Comparison of ENCODE assay signal across 13 cellular contexts in genomic region chr1:10380594-10381275, GRCh38.
A peak's percentile ranks its signal among the peaks of the same experiment; 100 is the strongest.
DNase-seq lines count a peak whose midpoint lies in the region; ATAC-seq and TF ChIP-seq lines count a peak whose summit lies in the region.
"Had no signal": no experiment of that assay in that cellular context is flagged by ENCODE, and none has a peak within 500 bp of the region (broad histone marks: within the 10 kb centered on the region; RNA-seq: fewer than 3 reads in every experiment).

No MANE protein-coding gene starts in this region.

- peak overlapping the region; percentile 72 for H3K27ac ChIP-seq in ACC112 (ENCODE audit: low read depth, low read length)
- H3K27ac ChIP-seq: colonic mucosa had no signal

- DNase-seq in HCEC 1CT (peak; percentile 87), cardiac fibroblast (ENCODE audit: low read depth in 2 of 2) (peak; percentile 76 to 93), midbrain (lab: John Stamatoyannopoulos, UW) (peak; percentile 18), KG1 (lab: John Stamatoyannopoulos, UW) (no peak), NCI-H774 (lab: John Stamatoyannopoulos, UW) (no peak), NCI-H1436 (lab: John Stamatoyannopoulos, UW) (no peak)
- DNase-seq: activated CD8-positive, alpha-beta memory T cell treated with anti-CD3 and anti-CD28 coated beads, Interleukin-2, amount 50 U/mL, for 48 hours; colonic mucosa; NCI-H2107 had no signal

- ATAC-seq in GM18861 (IDR thresholded peaks at IDR 0.05; ENCODE audit: unreplicated experiment), result no peak
- ATAC-seq: HCT116; stimulated activated memory B cell treated with anti-CD40 and anti-IgM and Interleukin-4, amounts not matched to agents 10 μg/mL and 1 μg/mL and 100 μg/mL, for 72 hours had no signal

- no peaks in the 10 kb centered on the region for H3K79me2 ChIP-seq in ACC112 (ENCODE audit: control insufficient read depth, insufficient read depth, low read length, unreplicated experiment)

- H3K36me3 ChIP-seq in ACC112 (ENCODE audit: insufficient read depth, low read length), result no peaks in the 10 kb centered on the region
- H3K36me3 ChIP-seq: colonic mucosa had no signal

- H3K27me3 ChIP-seq in ACC112 (ENCODE audit: insufficient read depth, low read length), result no peaks in the 10 kb centered on the region
- H3K27me3 ChIP-seq: colonic mucosa had no signal

- H3K4me1 ChIP-seq in ACC112 (ENCODE audit: control insufficient read depth, insufficient read depth, low read length, unreplicated experiment), result peaks cover 15% of the 10 kb centered on the region
- H3K4me1 ChIP-seq: colonic mucosa had no signal

- H3K4me3 ChIP-seq in ACC112 (ENCODE audit: low read depth, low read length), result 0 out of 2 replicates have a peak overlapping the region, but pooled peaks have one; percentile 2
- H3K4me3 ChIP-seq in cardiac fibroblast (replicated peaks in 1 of 2; ENCODE audit: low read depth in 2 of 2, low read length in 2 of 2), result no peak overlapping the region
- H3K4me3 ChIP-seq: colonic mucosa had no signal

- H2AFZ ChIP-seq in ACC112 (ENCODE audit: low read length, unreplicated experiment), result no peak overlapping the region

- no peak for TF ChIP-seq CTCF in cardiac fibroblast (IDR thresholded peaks at IDR 0.05; ENCODE audit: low read depth, low read length)

Comparison
In these comparisons a context has a peak if more than half of its experiments do, and no peak if none do; other contexts are left out.
1. DNase-seq: peak in HCEC 1CT (single experiment), cardiac fibroblast (2 of 2) and midbrain (single experiment); none in KG1 (single experiment), NCI-H774 (single experiment) and NCI-H1436 (single experiment).